1 cellular context compared by ENCODE assay signal in the genomic region with DNA sequence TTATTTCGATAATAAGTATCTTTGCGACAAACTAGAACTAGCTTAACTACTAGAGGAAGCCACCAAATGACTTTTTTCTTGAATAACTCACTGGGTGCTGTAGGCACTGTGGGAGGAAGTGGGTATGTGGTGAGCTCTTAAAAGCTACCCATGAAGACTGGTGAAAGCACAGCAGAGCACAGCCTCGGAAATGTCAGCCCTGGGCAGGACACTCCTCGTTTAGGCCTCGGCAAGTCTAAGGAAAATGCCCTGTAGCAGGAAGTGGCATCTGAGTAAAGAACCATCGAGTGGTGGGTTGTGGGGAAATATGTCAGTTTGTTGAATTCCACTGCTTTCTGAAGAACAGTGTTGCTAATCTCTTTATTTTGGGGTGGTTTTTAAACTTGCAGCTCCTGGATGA.
TF ChIP-seq lines count a peak whose summit lies in the region.

No MANE protein-coding gene starts in this region.

TF ChIP-seq in IMR-90, 13 proteins besides CTCF, POLR2A, EP300 and RAD21 (continued from another document):
- TF ChIP-seq USF2 (IDR thresholded peaks at IDR 0.05; ENCODE audit: low read depth, low read length), result no peak
TF ChIP-seq in IMR-90: peak in this region for 0.
